14 cellular contexts compared by ENCODE assay signal in the genomic region with DNA sequence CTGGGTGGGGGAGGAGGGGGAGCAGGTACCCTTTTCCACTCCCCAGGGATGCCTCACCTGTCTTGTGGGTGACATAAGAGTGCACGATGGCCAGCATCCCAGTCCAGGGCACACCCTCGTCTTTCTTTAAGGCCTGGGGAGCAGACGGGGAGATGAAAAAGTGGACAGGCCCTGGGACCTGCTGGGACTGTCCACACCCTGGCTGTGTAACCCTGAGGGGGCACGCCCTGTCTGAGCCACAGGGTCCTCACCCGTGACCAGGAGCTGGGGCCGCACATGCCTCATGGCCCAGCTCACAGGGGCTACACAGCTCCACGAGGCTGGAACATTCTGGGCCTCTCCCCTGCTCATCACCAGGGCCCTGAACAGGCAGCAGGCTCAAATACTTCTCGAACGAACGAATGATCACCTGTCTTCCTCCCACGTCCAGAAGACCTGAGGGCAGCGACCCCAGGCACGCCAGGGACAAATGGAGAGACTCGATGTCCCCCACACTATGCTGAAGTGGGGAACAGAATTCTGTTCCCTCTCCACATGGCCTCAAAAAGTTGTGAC.
A peak's percentile ranks its signal among the peaks of the same experiment; 100 is the strongest.
DNase-seq lines count a peak whose midpoint lies in the region; ATAC-seq and TF ChIP-seq lines count a peak whose summit lies in the region.
"Had no signal": no experiment of that assay in that cellular context is flagged by ENCODE, and none has a peak within 500 bp of the region (broad histone marks: within the 10 kb centered on the region; RNA-seq: fewer than 3 reads in every experiment).

No MANE protein-coding gene starts in this region.

- intact Hi-C loops in posterior vena cava (cut with DNase I): no loop called here
- intact Hi-C loops in prostate gland (cut with DNase I): no loop called here

- no peak overlapping the region for H3K4me3 ChIP-seq in H7 (ENCODE audit: insufficient read depth, low read depth, low read length)
- H3K4me3 ChIP-seq in prostate gland: no peak overlapping the region
- H3K4me3 ChIP-seq: A549 had no signal

- no peak for ATAC-seq in HG03439 (IDR thresholded peaks at IDR 0.05; ENCODE audit: unreplicated experiment)
- ATAC-seq: CD8-positive, alpha-beta T cell had no signal

- H3K4me1 Mint-ChIP-seq in glutamatergic neuron (ENCODE audit: low read depth, unreplicated experiment): no peaks in the 10 kb centered on the region
- H3K4me1 Mint-ChIP-seq: CD14-positive monocyte had no signal

- DNase-seq in GM13976 (ENCODE audit: low spot score) (peak; percentile 17), H7 (peak; percentile 33), glutamatergic neuron (peak; percentile 9), posterior vena cava (ENCODE audit: low spot score) (peak; percentile 42), caudate nucleus (lab: John Stamatoyannopoulos, UW) (no peak), prostate gland (ENCODE audit: low spot score) (no peak)
- DNase-seq: CD8-positive, alpha-beta T cell; COR-L47; DMS153; GF-D8 had no signal

- no peaks in the 10 kb centered on the region for H3K4me1 ChIP-seq in prostate gland (replicated peaks)
- H3K4me1 ChIP-seq: A549 had no signal

- H3K9me3 Mint-ChIP-seq in glutamatergic neuron (ENCODE audit: unreplicated experiment): peaks cover 11% of the 10 kb centered on the region
- H3K9me3 Mint-ChIP-seq: CD14-positive monocyte; CD8-positive, alpha-beta T cell had no signal

- 90% methylated on average over 12 of the region's 14 CpGs for WGBS in prostate gland

- H3K9me3 ChIP-seq in prostate gland: no peaks in the 10 kb centered on the region
- H3K9me3 ChIP-seq: A549 had no signal

- TF ChIP-seq POLR2A in prostate gland (IDR thresholded peaks at IDR 0.05): no peak

- in situ Hi-C loops in GM13976 (cut with MboI; ENCODE audit: low sequenced_read_pairs, unreplicated experiment): no loop called here

- peaks cover 5% of the 10 kb centered on the region for H3K36me3 Mint-ChIP-seq in glutamatergic neuron (ENCODE audit: unreplicated experiment)
- H3K36me3 Mint-ChIP-seq: CD14-positive monocyte; CD8-positive, alpha-beta T cell had no signal

- H3K27ac ChIP-seq in caudate nucleus (ENCODE audit: low read depth, low read length) (no peak overlapping the region), prostate gland (no peak overlapping the region)
- H3K27ac ChIP-seq: A549, HL-60 had no signal

- H3K36me3 ChIP-seq in H7 (replicated peaks; ENCODE audit: control insufficient read depth, insufficient read depth, low read length): peaks cover 13% of the 10 kb centered on the region
- no peaks in the 10 kb centered on the region for H3K36me3 ChIP-seq in prostate gland

- H3K27ac Mint-ChIP-seq in glutamatergic neuron (ENCODE audit: unreplicated experiment): no peak overlapping the region
- H3K27ac Mint-ChIP-seq: CD14-positive monocyte; CD8-positive, alpha-beta T cell had no signal

- H3K4me3 Mint-ChIP-seq in glutamatergic neuron (ENCODE audit: unreplicated experiment): no peak overlapping the region
- H3K4me3 Mint-ChIP-seq: CD14-positive monocyte; CD8-positive, alpha-beta T cell had no signal

- H3K27me3 Mint-ChIP-seq in glutamatergic neuron (ENCODE audit: unreplicated experiment): peaks cover 3% of the 10 kb centered on the region

- TF ChIP-seq CTCF in GM13976 (IDR thresholded peaks at IDR 0.05; ENCODE audit: borderline replicate concordance, control extremely low read depth, extremely low read depth, insufficient read depth, missing control alignments) (no peak), glutamatergic neuron (IDR thresholded peaks at IDR 0.05; ENCODE audit: partially characterized antibody, unreplicated experiment) (no peak), prostate gland (IDR thresholded peaks at IDR 0.05) (no peak)

- H3K27me3 ChIP-seq in H7 (ENCODE audit: control insufficient read depth, insufficient read depth, low read length): no peaks in the 10 kb centered on the region
- no peaks in the 10 kb centered on the region for H3K27me3 ChIP-seq in prostate gland (replicated peaks; ENCODE audit: insufficient read depth)

Comparison
In these comparisons a context has a peak if more than half of its experiments do, and no peak if none do; other contexts are left out.
1. DNase-seq: peak in GM13976 (single experiment), H7 (single experiment), glutamatergic neuron (single experiment) and posterior vena cava (single experiment); none in caudate nucleus (0 of 61) and prostate gland (single experiment).